Comparison of ENCODE assay signal across 11 cellular contexts in genomic region chr17:45395569-45396415, GRCh38. TPM values are rescaled to one million over a fixed set of nuclear protein-coding genes. Genes with fewer than 3 reads are reported as not detected.
DNase-seq lines count a peak whose midpoint lies in the region; ATAC-seq and TF ChIP-seq lines count a peak whose summit lies in the region.
"Had no signal": no experiment of that assay in that cellular context is flagged by ENCODE, and none has a peak within 500 bp of the region (broad histone marks: within the 10 kb centered on the region; RNA-seq: fewer than 3 reads in every experiment).

No MANE protein-coding gene starts in this region.

- TF ChIP-seq CTCF in left ventricle myocardium inferior (IDR thresholded peaks at IDR 0.05; ENCODE audit: borderline replicate concordance) (no peak), fibroblast of mammary gland (conservative IDR thresholded peaks at IDR 0.05; ENCODE audit: control insufficient read depth, insufficient read depth, low read depth, low read length) (no peak), parathyroid adenoma (IDR thresholded peaks at IDR 0.05) (no peak)

- WGBS in aorta, 2 donors, result 57 to 61% methylated on average over 59 to 60 of the region's 60 CpGs

- H3K27ac ChIP-seq in left ventricle myocardium inferior (replicated peaks), result no peak overlapping the region
- H3K27ac ChIP-seq in parathyroid adenoma, result no peak overlapping the region
- H3K27ac ChIP-seq in aorta (ENCODE audit: low read depth in 1 of 2, low read length in 2 of 2), result no peak overlapping the region
- H3K27ac ChIP-seq: skin epidermis had no signal

- DNase-seq in left ventricle myocardium inferior (no peak), Right ventricle myocardium inferior (ENCODE audit: missing footprints) (no peak), fibroblast of mammary gland (ENCODE audit: low read depth) (no peak), aorta (no peak), NCI-H526 (lab: John Stamatoyannopoulos, UW) (no peak), G401 (ENCODE audit: low spot score) (no peak)
- DNase-seq: activated naive CD8-positive, alpha-beta T cell treated with anti-CD3 and anti-CD28 coated beads, Interleukin-2, amount 10 ng/mL, durations not matched to agents 7 days and 5 days had no signal

- H3K36me3 ChIP-seq in left ventricle myocardium inferior (peaks cover 42% of the 10 kb centered on the region), parathyroid adenoma (ENCODE audit: control insufficient read depth, insufficient read depth, low read length) (no peaks in the 10 kb centered on the region), aorta (ENCODE audit: control insufficient read depth in 1 of 2, insufficient read depth in 2 of 2, low read length in 1 of 2) (no peaks in the 10 kb centered on the region)

- intact Hi-C loops in left ventricle myocardium inferior (cut with micrococcal nuclease) (loop anchor here (10.0 kb wide), 1 partner anchor 439 kb away; no protein-coding TSS in a partner anchor), Right ventricle myocardium inferior (cut with DNase I) (loop anchor here (10.0 kb wide), 1 partner anchor 439 kb away; no protein-coding TSS in a partner anchor), aorta (cut with DNase I) (no loop called here)

- no peaks in the 10 kb centered on the region for H3K27me3 ChIP-seq in left ventricle myocardium inferior (ENCODE audit: low read depth)
- H3K27me3 ChIP-seq in parathyroid adenoma (ENCODE audit: control insufficient read depth, insufficient read depth, low read length), result no peaks in the 10 kb centered on the region
- no peaks in the 10 kb centered on the region for H3K27me3 ChIP-seq in aorta (ENCODE audit: control insufficient read depth in 1 of 2, insufficient read depth in 2 of 2, low read length in 1 of 2)

- no peak overlapping the region for H3K4me2 ChIP-seq in parathyroid adenoma (ENCODE audit: low read length)

- peak overlapping the region; percentile 59 for H2AFZ ChIP-seq in parathyroid adenoma

- H3K9ac ChIP-seq in parathyroid adenoma, result no peak overlapping the region

- H3K4me1 ChIP-seq in left ventricle myocardium inferior (peaks cover 29% of the 10 kb centered on the region), parathyroid adenoma (no peaks in the 10 kb centered on the region), aorta (ENCODE audit: control insufficient read depth in 1 of 2, insufficient read depth in 2 of 2, low read length in 2 of 2) (no peaks in the 10 kb centered on the region)

- in situ Hi-C loops in G401 (cut with HindIII; ENCODE audit: low sequenced_read_pairs), result no loop called here

- H3K4me3 ChIP-seq in left ventricle myocardium inferior (peak overlapping the region; percentile 39), fibroblast of mammary gland (ENCODE audit: control insufficient read depth, low read depth, low read length) (peak overlapping the region; percentile 17), parathyroid adenoma (ENCODE audit: low read depth, low read length) (no peak overlapping the region), aorta (ENCODE audit: low read length in 2 of 2) (no peak overlapping the region)
- H3K4me3 ChIP-seq: A549, skin epidermis had no signal

- H3K79me2 ChIP-seq in parathyroid adenoma, result no peaks in the 10 kb centered on the region

- no peaks in the 10 kb centered on the region for H3K9me3 ChIP-seq in left ventricle myocardium inferior (replicated peaks)
- no peaks in the 10 kb centered on the region for H3K9me3 ChIP-seq in parathyroid adenoma (ENCODE audit: control insufficient read depth, low read length)
- no peaks in the 10 kb centered on the region for H3K9me3 ChIP-seq in aorta (ENCODE audit: control insufficient read depth, low read length)
- H3K9me3 ChIP-seq: A549 had no signal

- ATAC-seq in Right ventricle myocardium inferior (no peak), aorta (ENCODE audit: low FRiP score) (peak; percentile 2), GM18861 (IDR thresholded peaks at IDR 0.05; ENCODE audit: unreplicated experiment) (no peak)

RNA-seq across cellular contexts. Expression of gene ARHGAP27, which starts 36.9 kb away (rescaled TPM):
- 15.1 TPM for total RNA-seq in left ventricle myocardium inferior
- total RNA-seq in Right ventricle myocardium inferior, result 34.4 TPM
- total RNA-seq in aorta, result 10 to 100 TPM; 17.8 to 41.0 TPM
- 1 to 10 TPM; 5.4 to 9.4 TPM for polyA plus RNA-seq in aorta
- 20.9 and 24.9 TPM in 2 replicates for total RNA-seq in G401 (2014; rRNA removed; shearing (Covaris generic))

Comparison
In these comparisons a context has a peak if more than half of its experiments do, and no peak if none do; other contexts are left out.
1. H3K4me3 ChIP-seq: peak in left ventricle myocardium inferior (single experiment) and fibroblast of mammary gland (single experiment); none in parathyroid adenoma (single experiment) and aorta (0 of 2).
2. intact Hi-C loops: an anchor here in left ventricle myocardium inferior (10.0 kb wide) and Right ventricle myocardium inferior (10.0 kb wide); none called in aorta.